ENCODE assay signal across 2 cellular contexts in genomic region chr1:185154912-185155513, GRCh38.
TF ChIP-seq lines count a peak whose summit lies in the region.

No MANE protein-coding gene starts in this region.

TF ChIP-seq in HEK293, 187 proteins besides CTCF, POLR2A, EP300 and RAD21 (continued from another document):
- TF ChIP-seq ZBTB44 (tag by site-specific recombination; IDR thresholded peaks at IDR 0.05): peak; percentile 15; the same call in 1 of the 2 replicates
- TF ChIP-seq MZF1 (tag by site-specific recombination; IDR thresholded peaks at IDR 0.05; ENCODE audit: borderline replicate concordance): peak; percentile 75; the same call in 1 of the 2 replicates
- no peak for TF ChIP-seq REST (tag by site-specific recombination; IDR thresholded peaks at IDR 0.05)
- TF ChIP-seq ZBTB11 (tag by site-specific recombination; conservative IDR thresholded peaks at IDR 0.05; ENCODE audit: low read depth): no peak

TF ChIP-seq in GM12878, 131 proteins besides CTCF, POLR2A, EP300 and RAD21 (continued from another document):
- TF ChIP-seq PRDM15 (CRISPR knock-in tag; IDR thresholded peaks at IDR 0.05) (no peak), MXI1 (IDR thresholded peaks at IDR 0.05; ENCODE audit: low read depth, low read length) (0 out of 2 replicates have a peak, but pooled peaks have one; percentile 10), FOXK2 (IDR thresholded peaks at IDR 0.05) (no peak), FOXM1 (IDR thresholded peaks at IDR 0.05; ENCODE audit: low read depth, low read length) (no peak)
